Comparison of ENCODE assay signal across 8 cellular contexts in genomic region chr15:74402873-74403589, GRCh38. TPM values are rescaled to one million over a fixed set of nuclear protein-coding genes. Genes with fewer than 3 reads are reported as not detected.
DNase-seq lines count a peak whose midpoint lies in the region; ATAC-seq, FAIRE-seq and TF ChIP-seq lines count a peak whose summit lies in the region.

No MANE protein-coding gene starts in this region.

- no peaks in the 10 kb centered on the region for H3K79me2 ChIP-seq in astrocyte (ENCODE audit: insufficient read depth, low read length)

- peak overlapping the region; percentile 48 for H3K4me3 Mint-ChIP-seq in CD4-positive, alpha-beta T cell
- no peak overlapping the region for H3K4me3 Mint-ChIP-seq in HFFc6
- peak overlapping the region; percentile 51 for H3K4me3 Mint-ChIP-seq in T-helper 1 cell treated with Interleukin-12 subunit alpha and Interleukin-12 subunit beta and Interleukin-4 antibody, amounts not matched to agents 30 μg/mL and 1 μg/mL, for 36 hours
- no peak overlapping the region for H3K4me3 Mint-ChIP-seq in astrocyte (ENCODE audit: unreplicated experiment)

- H3K27ac ChIP-seq in CD4-positive, alpha-beta T cell (ENCODE audit: low read depth, low read length) = no peak overlapping the region
- H3K27ac ChIP-seq in astrocyte (ENCODE audit: low read depth, low read length) = no peak overlapping the region

- peaks cover 49% of the 10 kb centered on the region for H3K4me1 Mint-ChIP-seq in CD4-positive, alpha-beta T cell (ENCODE audit: low read depth)
- H3K4me1 Mint-ChIP-seq in HFFc6 (ENCODE audit: low read depth) (peaks cover 94% of the 10 kb centered on the region), astrocyte (ENCODE audit: low read depth, unreplicated experiment) (peaks cover 43% of the 10 kb centered on the region)
- H3K4me1 Mint-ChIP-seq in T-helper 1 cell treated with Interleukin-12 subunit alpha and Interleukin-12 subunit beta and Interleukin-4 antibody, amounts not matched to agents 30 μg/mL and 1 μg/mL, for 36 hours (ENCODE audit: low read depth) = peaks cover 68% of the 10 kb centered on the region

- H4K20me1 ChIP-seq in astrocyte (ENCODE audit: insufficient read depth, low read length) = no peaks in the 10 kb centered on the region

- no peak overlapping the region for H3K4me3 ChIP-seq in astrocyte (ENCODE audit: insufficient read depth, low read depth, low read length)

- no peak for FAIRE-seq in astrocyte (lab: Jason Lieb, UNC)

- no peak overlapping the region for H2AFZ ChIP-seq in astrocyte (ENCODE audit: low read depth, low read length)

- no peaks in the 10 kb centered on the region for H3K27me3 Mint-ChIP-seq in CD4-positive, alpha-beta T cell
- H3K27me3 Mint-ChIP-seq in HFFc6 (ENCODE audit: insufficient read depth) = no peaks in the 10 kb centered on the region; the same call in none of the 2 replicates
- H3K27me3 Mint-ChIP-seq in T-helper 1 cell treated with Interleukin-12 subunit alpha and Interleukin-12 subunit beta and Interleukin-4 antibody, amounts not matched to agents 30 μg/mL and 1 μg/mL, for 36 hours (ENCODE audit: low read depth) = no peaks in the 10 kb centered on the region
- H3K27me3 Mint-ChIP-seq in astrocyte (ENCODE audit: low read depth, unreplicated experiment) = no peaks in the 10 kb centered on the region

- ATAC-seq in CD4-positive, alpha-beta T cell (ENCODE audit: poor library complexity) = peak; percentile 73
- no peak for ATAC-seq in GM18873 (IDR thresholded peaks at IDR 0.05; ENCODE audit: low FRiP score, unreplicated experiment)

- intact Hi-C loops in CD4-positive, alpha-beta T cell (cut with DNase I, micrococcal nuclease) = no loop called here

- no peak overlapping the region for H3K4me2 ChIP-seq in astrocyte (ENCODE audit: low read length)

- peak overlapping the region; percentile 3 for H3K27ac Mint-ChIP-seq in CD4-positive, alpha-beta T cell
- H3K27ac Mint-ChIP-seq in HFFc6 = peak overlapping the region; percentile 70
- H3K27ac Mint-ChIP-seq in T-helper 1 cell treated with Interleukin-12 subunit alpha and Interleukin-12 subunit beta and Interleukin-4 antibody, amounts not matched to agents 30 μg/mL and 1 μg/mL, for 36 hours = peak overlapping the region; percentile 81
- H3K27ac Mint-ChIP-seq in astrocyte (ENCODE audit: unreplicated experiment) = no peak overlapping the region

- no peaks in the 10 kb centered on the region for H3K9me3 ChIP-seq in CD4-positive, alpha-beta T cell (ENCODE audit: control insufficient read depth, low read length)
- H3K9me3 ChIP-seq in astrocyte (ENCODE audit: insufficient read depth, low read depth, low read length) = no peaks in the 10 kb centered on the region

- peak in 7 of 10 experiments; percentile 16 to 58 (median 49) for DNase-seq in CD4-positive, alpha-beta T cell
- DNase-seq in HFFc6 = no peak
- no peak for DNase-seq in astrocyte (ENCODE audit: low read depth)
- DNase-seq in stimulated activated CD8-positive, alpha-beta memory T cell treated with anti-CD3 and anti-CD28 coated beads, Interleukin-12 subunit alpha, Interleukin-12 subunit beta, amount 100 ng/mL, for 4 hours (ENCODE audit: low read depth) = peak; percentile 72
- no peak for DNase-seq in NCI-H446 (lab: John Stamatoyannopoulos, UW)
- DNase-seq in NCI-H345 treated with DMSO at 0.1 percent for 48 hours (lab: John Stamatoyannopoulos, UW; ENCODE audit: unreplicated experiment) = no peak

- H3K9me3 Mint-ChIP-seq in CD4-positive, alpha-beta T cell = no peaks in the 10 kb centered on the region
- H3K9me3 Mint-ChIP-seq in HFFc6 (no peaks in the 10 kb centered on the region), astrocyte (ENCODE audit: unreplicated experiment) (peaks cover 2% of the 10 kb centered on the region)
- H3K9me3 Mint-ChIP-seq in T-helper 1 cell treated with Interleukin-12 subunit alpha and Interleukin-12 subunit beta and Interleukin-4 antibody, amounts not matched to agents 30 μg/mL and 1 μg/mL, for 36 hours = no peaks in the 10 kb centered on the region

- CTCF ChIA-PET in CD4-positive, alpha-beta T cell (lab: Charles Lee) = no interaction called here

- TF ChIP-seq CTCF in CD4-positive, alpha-beta T cell (IDR thresholded peaks at IDR 0.05) = no peak
- no peak for TF ChIP-seq CTCF in HFFc6 (IDR thresholded peaks at IDR 0.05)
- TF ChIP-seq CTCF in astrocyte (IDR thresholded peaks at IDR 0.05; ENCODE audit: insufficient read depth, low read depth, low read length) = no peak

- POLR2A ChIA-PET in CD4-positive, alpha-beta T cell (lab: Charles Lee) = interaction anchor here (0.8 to 1.3 kb wide), 2 partner anchors 388 to 1049 kb away, joined by 3 read pairs; partner anchors contain the start of gene SIN3A

- H3K36me3 ChIP-seq in astrocyte (ENCODE audit: insufficient read depth, low read length) = no peaks in the 10 kb centered on the region

- no peaks in the 10 kb centered on the region for H3K27me3 ChIP-seq in CD4-positive, alpha-beta T cell (ENCODE audit: control insufficient read depth, insufficient read depth, low read length)
- H3K27me3 ChIP-seq in astrocyte (ENCODE audit: insufficient read depth, low read length) = no peaks in the 10 kb centered on the region

- peak overlapping the region; percentile 2 for H3K9ac ChIP-seq in astrocyte (ENCODE audit: low read length)

- no peaks in the 10 kb centered on the region for H3K36me3 Mint-ChIP-seq in CD4-positive, alpha-beta T cell (ENCODE audit: low read depth)
- H3K36me3 Mint-ChIP-seq in HFFc6 (ENCODE audit: low read depth) (peaks cover 19% of the 10 kb centered on the region), astrocyte (ENCODE audit: low read depth, unreplicated experiment) (no peaks in the 10 kb centered on the region)
- H3K36me3 Mint-ChIP-seq in T-helper 1 cell treated with Interleukin-12 subunit alpha and Interleukin-12 subunit beta and Interleukin-4 antibody, amounts not matched to agents 30 μg/mL and 1 μg/mL, for 36 hours (ENCODE audit: low read depth) = peaks cover 8% of the 10 kb centered on the region

- H3K4me1 ChIP-seq in astrocyte (ENCODE audit: insufficient read depth, low read length) = peaks cover 85% of the 10 kb centered on the region

RNA-seq across cellular contexts. Expression of gene SEMA7A, which starts 30.7 kb away (rescaled TPM):
- total RNA-seq in CD4-positive, alpha-beta T cell = 1 to 10 TPM; 2.3 to 2.7 TPM
- total RNA-seq in HFFc6 (2021; fragmentation: NEBNext Ultra II Directional; extraction: Animal tissue kit (Norgen Biotek cat#: 25700)) = 100 to 1,000 TPM; 115 to 196 (median 129) TPM
- total RNA-seq in astrocyte = 26.7 and 36.3 TPM in 2 replicates

RNA-seq across cellular contexts. Expression of gene CYP11A1, which starts 35.6 kb away (rescaled TPM):
- total RNA-seq in CD4-positive, alpha-beta T cell = not detected
- total RNA-seq in HFFc6 (2021; fragmentation: NEBNext Ultra II Directional; extraction: Animal tissue kit (Norgen Biotek cat#: 25700)) = under 1 TPM in 4 of 6 experiments, not detected in 2; 0.12 to 0.17 (median 0.14) TPM
- 0.43 and 0.60 TPM in 2 replicates for total RNA-seq in astrocyte

RNA-seq across cellular contexts. Expression of gene UBL7, which starts 57.9 kb away (rescaled TPM):
- total RNA-seq in CD4-positive, alpha-beta T cell = 10 to 100 TPM; 14.3 to 17.1 TPM
- 10 to 100 TPM; 50.9 to 68.0 (median 60.1) TPM for total RNA-seq in HFFc6 (2021; fragmentation: NEBNext Ultra II Directional; extraction: Animal tissue kit (Norgen Biotek cat#: 25700))
- total RNA-seq in astrocyte = 40.9 and 46.1 TPM in 2 replicates

Comparison
In these comparisons a context has a peak if more than half of its experiments do, and no peak if none do; other contexts are left out.
1. DNase-seq: peak in CD4-positive, alpha-beta T cell (7 of 10) and stimulated activated CD8-positive, alpha-beta memory T cell treated with anti-CD3 and anti-CD28 coated beads, Interleukin-12 subunit alpha, Interleukin-12 subunit beta, amount 100 ng/mL, for 4 hours (single experiment); none in HFFc6 (single experiment), astrocyte (single experiment), NCI-H446 (0 of 2) and NCI-H345 treated with DMSO at 0.1 percent for 48 hours (single experiment).
2. H3K4me3 Mint-ChIP-seq: peak in CD4-positive, alpha-beta T cell (single experiment) and T-helper 1 cell treated with Interleukin-12 subunit alpha and Interleukin-12 subunit beta and Interleukin-4 antibody, amounts not matched to agents 30 μg/mL and 1 μg/mL, for 36 hours (single experiment); none in HFFc6 (single experiment) and astrocyte (single experiment).